6 cellular contexts compared by ENCODE assay signal in genomic region chr16:30924797-30925645, GRCh38. TPM values are rescaled to one million over a fixed set of nuclear protein-coding genes. Genes with fewer than 3 reads are reported as not detected.
DNase-seq lines count a peak whose midpoint lies in the region; ATAC-seq, FAIRE-seq and TF ChIP-seq lines count a peak whose summit lies in the region.

No MANE protein-coding gene starts in this region.

- no peak overlapping the region for H2AFZ ChIP-seq in keratinocyte (ENCODE audit: control insufficient read depth, low read length)

- peaks cover 18% of the 10 kb centered on the region for H3K36me3 ChIP-seq in BJ (ENCODE audit: control insufficient read depth, insufficient read depth, low read length)
- H3K36me3 ChIP-seq in SJSA1 = peaks cover 11% of the 10 kb centered on the region
- peaks cover 0 to 11% of the 10 kb centered on the region in 2 experiments for H3K36me3 ChIP-seq in keratinocyte (ENCODE audit: control insufficient read depth in 2 of 2, extremely low read depth in 1 of 2, insufficient read depth in 2 of 2, low read length in 2 of 2)

- CTCF ChIA-PET in BJ (lab: Yijun Ruan, JAX) = interaction anchor here (1.0 to 6.6 kb wide), 6 partner anchors 10 to 80 kb away, joined by 3 to 40 read pairs (median 8); no protein-coding TSS in a partner anchor

- H3K27ac ChIP-seq in SJSA1 (no peak overlapping the region), keratinocyte (ENCODE audit: control insufficient read depth, insufficient read depth, low read length) (no peak overlapping the region)

- dilution Hi-C loops in keratinocyte (cut with MboI; ENCODE audit: extremely low pct_ligation_motif_present, low sequenced_read_pairs) = no loop called here

- DNase-seq in BJ (ENCODE audit: low read depth) (no peak), SJSA1 (ENCODE audit: low read depth in 1 of 2, low spot score in 2 of 2) (no peak), keratinocyte (ENCODE audit: low read depth, low spot score) (no peak), omental fat pad (ENCODE audit: low spot score) (no peak)

- H3K79me2 ChIP-seq in keratinocyte (ENCODE audit: control insufficient read depth, insufficient read depth, low read length) = peaks cover 20% of the 10 kb centered on the region

- H3K27me3 ChIP-seq in BJ (ENCODE audit: control insufficient read depth, insufficient read depth, low read length) (no peaks in the 10 kb centered on the region), SJSA1 (replicated peaks) (no peaks in the 10 kb centered on the region), keratinocyte (ENCODE audit: control insufficient read depth, extremely low read depth, insufficient read depth, low read length) (no peaks in the 10 kb centered on the region)

- no peaks in the 10 kb centered on the region for H4K20me1 ChIP-seq in keratinocyte (ENCODE audit: control insufficient read depth, extremely low read depth, insufficient read depth, low read length)

- peak overlapping the region; percentile 69 for H3K9ac ChIP-seq in keratinocyte (ENCODE audit: control insufficient read depth, extremely low read depth, insufficient read depth, low read length)

- no peaks in the 10 kb centered on the region for H3K9me1 ChIP-seq in keratinocyte (ENCODE audit: control insufficient read depth, extremely low read depth, insufficient read depth, low read length)

- TF ChIP-seq CTCF in BJ (IDR thresholded peaks at IDR 0.05; ENCODE audit: insufficient read depth, low read depth, low read length) = no peak
- no peak for TF ChIP-seq CTCF in keratinocyte (optimal IDR thresholded peaks at IDR 0.05 in 1 of 3, IDR thresholded peaks at IDR 0.05 in 1 of 3, conservative IDR thresholded peaks at IDR 0.05 in 1 of 3; ENCODE audit: extremely low read depth in 1 of 3, insufficient read depth in 2 of 3, low read length in 3 of 3)
- TF ChIP-seq CTCF in omental fat pad (IDR thresholded peaks at IDR 0.05) = no peak

- ATAC-seq in HG02642 (IDR thresholded peaks at IDR 0.05; ENCODE audit: poor library complexity, unreplicated experiment) (no peak), GM21717 (IDR thresholded peaks at IDR 0.05; ENCODE audit: unreplicated experiment) (no peak), omental fat pad (ENCODE audit: low FRiP score) (no peak)

- H3K9me3 ChIP-seq in SJSA1 (replicated peaks) (no peaks in the 10 kb centered on the region), keratinocyte (ENCODE audit: control insufficient read depth, low read depth, low read length) (no peaks in the 10 kb centered on the region)

- H3K4me2 ChIP-seq in keratinocyte (ENCODE audit: control insufficient read depth, extremely low read depth, insufficient read depth, low read depth, low read length) = peak overlapping the region; percentile 94

- no peak for FAIRE-seq in keratinocyte (lab: Jason Lieb, UNC)

- H3K4me1 ChIP-seq in SJSA1 (replicated peaks) (no peaks in the 10 kb centered on the region), keratinocyte (ENCODE audit: control insufficient read depth, extremely low read depth, insufficient read depth, low read length) (peaks cover 27% of the 10 kb centered on the region)

- POLR2A ChIA-PET in BJ (lab: Charles Lee) = no interaction called here

- H3K4me3 ChIP-seq in BJ (ENCODE audit: low read depth, low read length) (peak overlapping the region; percentile 79), SJSA1 (peak overlapping the region; percentile 57), keratinocyte (ENCODE audit: control insufficient read depth in 2 of 3, extremely low read depth in 1 of 3, insufficient read depth in 2 of 3, low read depth in 1 of 3, low read length in 3 of 3) (peak overlapping the region; percentile 37 to 72 (median 51))

RNA-seq across cellular contexts. Expression of gene FBXL19, which starts 1.6 kb away (rescaled TPM):
- 5.9 and 7.6 TPM in 2 replicates for polyA plus RNA-seq in BJ (2011; rRNA removed)
- 5.5 and 7.6 TPM in 2 replicates for polyA minus RNA-seq in BJ (2011; rRNA and poly(A)+ RNA removed)
- 7.1 and 8.9 TPM in 2 replicates for total RNA-seq in SJSA1 (2014; rRNA removed; shearing (Covaris generic))
- polyA plus RNA-seq in keratinocyte = 9.6 to 15.0 TPM (median 10.2 TPM) in 3 replicates
- 2.2 TPM for polyA plus RNA-seq in keratinocyte (2011; ENCODE audit: low read depth)
- polyA plus RNA-seq in keratinocyte (2011; cell fraction: cytosol; rRNA removed) = 5.7 and 16.5 TPM in 2 replicates
- 24.0 and 32.9 TPM in 2 replicates for polyA plus RNA-seq in keratinocyte (2011; cell fraction: nucleus; rRNA removed)
- 8.3 and 25.1 TPM in 2 replicates for polyA plus RNA-seq in keratinocyte (2012; ENCODE audit: low replicate concordance)
- polyA minus RNA-seq in keratinocyte = 8.6 to 28.7 TPM (median 11.7 TPM) in 3 replicates
- polyA minus RNA-seq in keratinocyte (2011; cell fraction: cytosol; rRNA and poly(A)+ RNA removed) = 46.2 TPM
- 18.1 and 25.4 TPM in 2 replicates for polyA minus RNA-seq in keratinocyte (2011; cell fraction: nucleus; rRNA and poly(A)+ RNA removed)
- 1 to 10 TPM; 4.7 to 9.1 (median 6.9) TPM for total RNA-seq in omental fat pad

RNA-seq across cellular contexts. Expression of gene ORAI3, which starts 23.8 kb away (rescaled TPM):
- 25.6 and 37.1 TPM in 2 replicates for polyA plus RNA-seq in BJ (2011; rRNA removed)
- 22.4 and 25.4 TPM in 2 replicates for polyA minus RNA-seq in BJ (2011; rRNA and poly(A)+ RNA removed)
- 8.7 and 9.1 TPM in 2 replicates for total RNA-seq in SJSA1 (2014; rRNA removed; shearing (Covaris generic))
- polyA plus RNA-seq in keratinocyte = 8.1 to 12.7 TPM (median 10.8 TPM) in 3 replicates
- 2.3 TPM for polyA plus RNA-seq in keratinocyte (2011; ENCODE audit: low read depth)
- 10.3 and 13.2 TPM in 2 replicates for polyA plus RNA-seq in keratinocyte (2011; cell fraction: cytosol; rRNA removed)
- polyA plus RNA-seq in keratinocyte (2011; cell fraction: nucleus; rRNA removed) = 16.6 and 23.6 TPM in 2 replicates
- 8.0 and 11.6 TPM in 2 replicates for polyA plus RNA-seq in keratinocyte (2012; ENCODE audit: low replicate concordance)
- polyA minus RNA-seq in keratinocyte = 11.8 to 14.7 TPM (median 13.6 TPM) in 3 replicates
- polyA minus RNA-seq in keratinocyte (2011; cell fraction: cytosol; rRNA and poly(A)+ RNA removed) = 10.6 TPM
- polyA minus RNA-seq in keratinocyte (2011; cell fraction: nucleus; rRNA and poly(A)+ RNA removed) = 12.5 and 14.9 TPM in 2 replicates
- total RNA-seq in omental fat pad = 10 to 100 TPM; 15.5 to 42.6 (median 33.9) TPM

RNA-seq across cellular contexts. Expression of gene CTF1, which starts 28.6 kb away (rescaled TPM):
- polyA plus RNA-seq in BJ (2011; rRNA removed) (14.9 and 22.2 TPM in 2 replicates), keratinocyte (2.1 to 3.2 TPM (median 2.6 TPM) in 3 replicates)
- polyA minus RNA-seq in BJ (2011; rRNA and poly(A)+ RNA removed) = 6.6 and 8.8 TPM in 2 replicates
- total RNA-seq in SJSA1 (2014; rRNA removed; shearing (Covaris generic)) = 1.3 and 3.5 TPM in 2 replicates
- polyA plus RNA-seq in keratinocyte (2011; ENCODE audit: low read depth) = 0.27 TPM
- 3.6 and 5.4 TPM in 2 replicates for polyA plus RNA-seq in keratinocyte (2011; cell fraction: cytosol; rRNA removed)
- polyA plus RNA-seq in keratinocyte (2011; cell fraction: nucleus; rRNA removed) = 4.5 and 5.8 TPM in 2 replicates
- 1.3 and 2.6 TPM in 2 replicates for polyA plus RNA-seq in keratinocyte (2012; ENCODE audit: low replicate concordance)
- 2.7 to 4.2 TPM (median 2.7 TPM) in 3 replicates for polyA minus RNA-seq in keratinocyte
- 2.7 TPM for polyA minus RNA-seq in keratinocyte (2011; cell fraction: cytosol; rRNA and poly(A)+ RNA removed)
- polyA minus RNA-seq in keratinocyte (2011; cell fraction: nucleus; rRNA and poly(A)+ RNA removed) = 0.53 and 1.6 TPM in 2 replicates
- total RNA-seq in omental fat pad = 1 to 10 TPM; 1.7 to 3.5 (median 2.3) TPM

RNA-seq across cellular contexts. Expression of gene BCL7C, which starts 31.1 kb away (rescaled TPM):
- polyA plus RNA-seq in BJ (2011; rRNA removed) (27.4 and 27.8 TPM in 2 replicates), keratinocyte (18.5 to 22.4 TPM (median 19.2 TPM) in 3 replicates)
- polyA minus RNA-seq in BJ (2011; rRNA and poly(A)+ RNA removed) = 6.5 and 9.4 TPM in 2 replicates
- 52.8 and 58.5 TPM in 2 replicates for total RNA-seq in SJSA1 (2014; rRNA removed; shearing (Covaris generic))
- polyA plus RNA-seq in keratinocyte (2011; ENCODE audit: low read depth) = 8.7 TPM
- polyA plus RNA-seq in keratinocyte (2011; cell fraction: cytosol; rRNA removed) = 13.6 and 19.0 TPM in 2 replicates
- 5.0 and 7.4 TPM in 2 replicates for polyA plus RNA-seq in keratinocyte (2011; cell fraction: nucleus; rRNA removed)
- 16.9 and 20.2 TPM in 2 replicates for polyA plus RNA-seq in keratinocyte (2012; ENCODE audit: low replicate concordance)
- polyA minus RNA-seq in keratinocyte = 4.5 to 7.5 TPM (median 5.8 TPM) in 3 replicates
- polyA minus RNA-seq in keratinocyte (2011; cell fraction: cytosol; rRNA and poly(A)+ RNA removed) = 14.6 TPM
- 3.0 and 5.2 TPM in 2 replicates for polyA minus RNA-seq in keratinocyte (2011; cell fraction: nucleus; rRNA and poly(A)+ RNA removed)
- 10 to 100 TPM; 17.4 to 37.0 (median 22.2) TPM for total RNA-seq in omental fat pad

RNA-seq across cellular contexts. Expression of gene SETD1A, which starts 32.5 kb away (rescaled TPM):
- 0.96 and 1.4 TPM in 2 replicates for polyA plus RNA-seq in BJ (2011; rRNA removed)
- polyA minus RNA-seq in BJ (2011; rRNA and poly(A)+ RNA removed) = 3.1 TPM in 2 replicates
- total RNA-seq in SJSA1 (2014; rRNA removed; shearing (Covaris generic)) = 0.60 and 2.2 TPM in 2 replicates
- polyA plus RNA-seq in keratinocyte = 0.94 to 3.7 TPM (median 1.1 TPM) in 3 replicates
- polyA plus RNA-seq in keratinocyte (2011; ENCODE audit: low read depth) = 3.0 TPM
- 1.4 and 2.1 TPM in 2 replicates for polyA plus RNA-seq in keratinocyte (2011; cell fraction: cytosol; rRNA removed)
- 8.9 and 11.2 TPM in 2 replicates for polyA plus RNA-seq in keratinocyte (2011; cell fraction: nucleus; rRNA removed)
- polyA plus RNA-seq in keratinocyte (2012; ENCODE audit: low replicate concordance) = 4.7 and 10.9 TPM in 2 replicates
- 1.5 to 17.4 TPM (median 2.2 TPM) in 3 replicates for polyA minus RNA-seq in keratinocyte
- polyA minus RNA-seq in keratinocyte (2011; cell fraction: cytosol; rRNA and poly(A)+ RNA removed) = 2.5 TPM
- 3.7 and 5.2 TPM in 2 replicates for polyA minus RNA-seq in keratinocyte (2011; cell fraction: nucleus; rRNA and poly(A)+ RNA removed)
- total RNA-seq in omental fat pad = 10 to 100 TPM in 2 of 4 donors, 1 to 10 TPM in 2; 5.3 to 13.6 (median 9.2) TPM
